ENCODE assay signal across 8 cellular contexts in the genomic region with DNA sequence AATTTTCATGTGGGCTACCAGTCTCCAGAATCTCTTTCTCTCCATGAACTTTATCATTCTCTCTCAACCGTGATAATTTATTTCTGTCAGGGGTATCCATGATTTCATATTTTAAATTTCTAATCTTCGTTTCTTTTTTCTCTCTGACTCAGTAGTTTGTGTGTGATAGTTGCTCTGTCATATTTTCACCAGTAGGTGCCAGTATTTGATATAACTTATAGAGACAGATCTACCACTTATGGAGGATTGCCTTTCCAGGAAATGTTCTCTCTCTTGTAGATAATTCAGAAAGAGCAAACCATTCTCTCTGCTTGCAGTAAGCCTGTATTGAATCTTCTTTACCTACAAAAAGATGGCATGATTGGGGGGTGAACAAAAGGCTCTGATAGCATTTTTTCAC.
A peak's percentile ranks its signal among the peaks of the same experiment; 100 is the strongest.
DNase-seq lines count a peak whose midpoint lies in the region; ATAC-seq and TF ChIP-seq lines count a peak whose summit lies in the region.

No MANE protein-coding gene starts in this region.

- H3K4me3 ChIP-seq in PC-3 (ENCODE audit: low read length) (no peak overlapping the region), esophagus squamous epithelium (no peak overlapping the region), psoas muscle (no peak overlapping the region)

- H3K4me2 ChIP-seq in PC-3 (ENCODE audit: low read length), result 0 out of 2 replicates have a peak overlapping the region, but pooled peaks have one; percentile 36

- peak; percentile 80 for TF ChIP-seq CTCF in PC-3 (conservative IDR thresholded peaks at IDR 0.05; ENCODE audit: low read depth, low read length)
- peak in 5 of 6 experiments; percentile 43 to 62 (median 49) for TF ChIP-seq CTCF in esophagus squamous epithelium (IDR thresholded peaks at IDR 0.05)
- peak; percentile 35 for TF ChIP-seq CTCF in psoas muscle (IDR thresholded peaks at IDR 0.05)

- H3K27ac ChIP-seq in PC-3 (ENCODE audit: low read length) (no peak overlapping the region), esophagus squamous epithelium (no peak overlapping the region), psoas muscle (no peak overlapping the region)

- H4K20me1 ChIP-seq in PC-3 (ENCODE audit: low read length), result no peaks in the 10 kb centered on the region

- H3K9me2 ChIP-seq in PC-3 (replicated peaks; ENCODE audit: low read length), result no peaks in the 10 kb centered on the region

- 0 to 10% methylated on average over 2 of the region's 2 CpGs for WGBS in esophagus squamous epithelium, 2 donors
- 2 to 17% (median 12%) methylated on average over 2 of the region's 2 CpGs for WGBS in psoas muscle, 3 donors

- H3K36me3 ChIP-seq in PC-3 (ENCODE audit: low read depth, low read length) (no peaks in the 10 kb centered on the region), esophagus squamous epithelium (no peaks in the 10 kb centered on the region), psoas muscle (ENCODE audit: insufficient read depth in 1 of 2, low read depth in 1 of 2) (no peaks in the 10 kb centered on the region)

- H3K79me2 ChIP-seq in PC-3 (ENCODE audit: low read length), result no peaks in the 10 kb centered on the region

- H3K9me3 ChIP-seq in PC-3 (ENCODE audit: low read length) (no peaks in the 10 kb centered on the region), esophagus squamous epithelium (no peaks in the 10 kb centered on the region), psoas muscle (no peaks in the 10 kb centered on the region)

- intact Hi-C loops in PC-3 (cut with micrococcal nuclease) (loop anchor here (1.0 kb wide), 1 partner anchor 240 kb away; no protein-coding TSS in a partner anchor), esophagus squamous epithelium (cut with DNase I) (loop anchor here (5.0 kb wide), 1 partner anchor 246 kb away; no protein-coding TSS in a partner anchor), psoas muscle (cut with DNase I) (loop anchor here in 1 of 2 donors (10.0 kb wide), 1 partner anchor 238 kb away; no protein-coding TSS in a partner anchor)

- peak; percentile 13 for DNase-seq in DMS 273 treated with DMSO at 0.1 percent for 48 hours (lab: John Stamatoyannopoulos, UW)
- DNase-seq in PC-3, result peak; percentile 69
- DNase-seq in esophagus squamous epithelium (lab: John Stamatoyannopoulos, UW), result no peak
- DNase-seq in psoas muscle, result no peak
- no peak for DNase-seq in UCSD-AML1 (lab: John Stamatoyannopoulos, UW; ENCODE audit: unreplicated experiment)

- POLR2A ChIA-PET in PC-3 (lab: Charles Lee; ENCODE audit: unreplicated experiment), result no interaction called here

- peaks cover 14% of the 10 kb centered on the region for H3K4me1 ChIP-seq in PC-3 (ENCODE audit: insufficient read depth, low read length)
- H3K4me1 ChIP-seq in esophagus squamous epithelium, result no peaks in the 10 kb centered on the region
- no peaks in the 10 kb centered on the region for H3K4me1 ChIP-seq in psoas muscle

- no TSS peak for BruUV-seq in PC-3 (replicated peaks; lab: Mats Ljungman, UMichigan)

- no peaks in the 10 kb centered on the region for H3K27me3 ChIP-seq in PC-3 (ENCODE audit: low read length)
- H3K27me3 ChIP-seq in esophagus squamous epithelium, result no peaks in the 10 kb centered on the region
- H3K27me3 ChIP-seq in psoas muscle (ENCODE audit: insufficient read depth in 3 of 3, low read length in 2 of 3), result peaks cover 0 to 16% (median 0%) of the 10 kb centered on the region in 3 donors

- no peak overlapping the region for H2AFZ ChIP-seq in PC-3 (ENCODE audit: low read length)

- CTCF ChIA-PET in PC-3 (lab: Charles Lee), result interaction anchor here (0.7 to 1.0 kb wide), 2 partner anchors 101 to 237 kb away, joined by 4 to 5 read pairs; no protein-coding TSS in a partner anchor

- no peak overlapping the region for H3K9ac ChIP-seq in PC-3 (ENCODE audit: low read length)

- no peaks in the 10 kb centered on the region for H3F3A ChIP-seq in PC-3 (ENCODE audit: low read length, unreplicated experiment)

- no peak for TF ChIP-seq POLR2A in esophagus squamous epithelium (IDR thresholded peaks at IDR 0.05)

- peak; percentile 56 for ATAC-seq in HG02885 (IDR thresholded peaks at IDR 0.05; ENCODE audit: poor library complexity, unreplicated experiment)
- ATAC-seq in PC-3, result peak; percentile 39; the same call in 1 of the 2 replicates
- no peak for ATAC-seq in psoas muscle
- no peak for ATAC-seq in HG03139 (IDR thresholded peaks at IDR 0.05; ENCODE audit: unreplicated experiment)
- no peak for ATAC-seq in HG02852 (IDR thresholded peaks at IDR 0.05; ENCODE audit: unreplicated experiment)

Comparison
In these comparisons a context has a peak if more than half of its experiments do, and no peak if none do; other contexts are left out.
1. DNase-seq: peak in DMS 273 treated with DMSO at 0.1 percent for 48 hours (single experiment) and PC-3 (single experiment); none in esophagus squamous epithelium (single experiment), psoas muscle (0 of 2) and UCSD-AML1 (single experiment).
2. ATAC-seq: peak in HG02885 (single experiment) and PC-3 (single experiment); none in psoas muscle (0 of 4), HG03139 (single experiment) and HG02852 (single experiment).
3. Peak in every context shown above with its lines, with median percentiles within 50 percentile points of each other: CTCF ChIP-seq.